Comparison of ENCODE assay signal across 8 cellular contexts in genomic region chr14:25537846-25538455, GRCh38.
A peak's percentile ranks its signal among the peaks of the same experiment; 100 is the strongest.
DNase-seq lines count a peak whose midpoint lies in the region; TF ChIP-seq lines count a peak whose summit lies in the region.

No MANE protein-coding gene starts in this region.

- H3K36me3 ChIP-seq in Loucy (ENCODE audit: insufficient read depth, low read length), result no peaks in the 10 kb centered on the region
- H3K36me3 ChIP-seq in effector memory CD4-positive, alpha-beta T cell (ENCODE audit: control insufficient read depth, insufficient read depth, low read length), result no peaks in the 10 kb centered on the region

- DNase-seq in activated CD4-positive, alpha-beta T cell treated with anti-CD3 and anti-CD28 coated beads, Interleukin-2, amount 10 ng/mL, durations not matched to agents 7 days and 5 days, result peak; percentile 11
- DNase-seq in activated CD4-positive, alpha-beta T cell treated with anti-CD3 and anti-CD28 coated beads for 1 hour, result no peak
- DNase-seq in SHP77 treated with DMSO at 0.1 percent for 48 hours (lab: John Stamatoyannopoulos, UW) (peak; percentile 27), iPS-NIHi7 (ENCODE audit: extremely low spot score) (peak; percentile 79), occipital lobe (lab: John Stamatoyannopoulos, UW) (no peak)
- DNase-seq in effector memory CD4-positive, alpha-beta T cell, result no peak
- DNase-seq in activated T-helper 1 cell treated with anti-CD3 and anti-CD28 coated beads, Interleukin-12 subunit alpha, Interleukin-12 subunit beta, Interleukin-2, Interleukin-4 antibody, amounts not matched to agents 30 ng/mL and 10 ng/mL and 1 ng/mL, durations not matched to agents 14 hours and 24 hours and 36 hours (ENCODE audit: low spot score), result no peak

- no peaks in the 10 kb centered on the region for H3K9me3 ChIP-seq in Loucy (ENCODE audit: insufficient read depth, low read depth, low read length)
- H3K9me3 ChIP-seq in effector memory CD4-positive, alpha-beta T cell (ENCODE audit: control insufficient read depth, low read length), result no peaks in the 10 kb centered on the region

- H3K9me3 Mint-ChIP-seq in activated CD4-positive, alpha-beta T cell treated with anti-CD3 and anti-CD28 coated beads, Interleukin-2, amount 10 ng/mL, durations not matched to agents 7 days and 5 days, result peaks cover 6% of the 10 kb centered on the region
- peaks cover 24% of the 10 kb centered on the region for H3K9me3 Mint-ChIP-seq in activated T-helper 1 cell treated with anti-CD3 and anti-CD28 coated beads, Interleukin-12 subunit alpha, Interleukin-12 subunit beta, Interleukin-2, Interleukin-4 antibody, amounts not matched to agents 30 ng/mL and 10 ng/mL and 1 ng/mL, durations not matched to agents 14 hours and 24 hours and 36 hours

- H3K27me3 ChIP-seq in Loucy (ENCODE audit: insufficient read depth, low read length, poor library complexity, severe bottlenecking), result no peaks in the 10 kb centered on the region
- H3K27me3 ChIP-seq in effector memory CD4-positive, alpha-beta T cell (replicated peaks; ENCODE audit: control insufficient read depth, insufficient read depth, low read length, poor library complexity, severe bottlenecking), result no peaks in the 10 kb centered on the region

- H3K27me3 Mint-ChIP-seq in activated CD4-positive, alpha-beta T cell treated with anti-CD3 and anti-CD28 coated beads, Interleukin-2, amount 10 ng/mL, durations not matched to agents 7 days and 5 days, result no peaks in the 10 kb centered on the region
- H3K27me3 Mint-ChIP-seq in activated T-helper 1 cell treated with anti-CD3 and anti-CD28 coated beads, Interleukin-12 subunit alpha, Interleukin-12 subunit beta, Interleukin-2, Interleukin-4 antibody, amounts not matched to agents 30 ng/mL and 10 ng/mL and 1 ng/mL, durations not matched to agents 14 hours and 24 hours and 36 hours (ENCODE audit: insufficient read depth), result no peaks in the 10 kb centered on the region

- no peak overlapping the region for H3K27ac ChIP-seq in effector memory CD4-positive, alpha-beta T cell (ENCODE audit: insufficient read depth, low read length, poor library complexity, severe bottlenecking)

- H3K79me2 ChIP-seq in Loucy (ENCODE audit: insufficient read depth, low read length), result no peaks in the 10 kb centered on the region

- CTCF ChIA-PET in activated CD4-positive, alpha-beta T cell treated with anti-CD3 and anti-CD28 coated beads, Interleukin-2, amount 10 ng/mL, durations not matched to agents 7 days and 5 days (lab: Charles Lee), result no interaction called here

- no peak overlapping the region for H3K4me3 ChIP-seq in Loucy (ENCODE audit: low read length, poor library complexity, severe bottlenecking)
- H3K4me3 ChIP-seq in effector memory CD4-positive, alpha-beta T cell (ENCODE audit: insufficient read depth, low read depth, low read length, poor library complexity, severe bottlenecking), result no peak overlapping the region

- no peaks in the 10 kb centered on the region for H3K36me3 Mint-ChIP-seq in activated CD4-positive, alpha-beta T cell treated with anti-CD3 and anti-CD28 coated beads, Interleukin-2, amount 10 ng/mL, durations not matched to agents 7 days and 5 days (ENCODE audit: low read depth)
- H3K36me3 Mint-ChIP-seq in activated T-helper 1 cell treated with anti-CD3 and anti-CD28 coated beads, Interleukin-12 subunit alpha, Interleukin-12 subunit beta, Interleukin-2, Interleukin-4 antibody, amounts not matched to agents 30 ng/mL and 10 ng/mL and 1 ng/mL, durations not matched to agents 14 hours and 24 hours and 36 hours (ENCODE audit: low read depth), result no peaks in the 10 kb centered on the region

- H3K9me2 ChIP-seq in Loucy (replicated peaks; ENCODE audit: low read depth, low read length), result no peaks in the 10 kb centered on the region

- TF ChIP-seq CTCF in Loucy (conservative IDR thresholded peaks at IDR 0.05; ENCODE audit: low read length), result peak; percentile 92

- no peak overlapping the region for H3K27ac Mint-ChIP-seq in activated CD4-positive, alpha-beta T cell treated with anti-CD3 and anti-CD28 coated beads, Interleukin-2, amount 10 ng/mL, durations not matched to agents 7 days and 5 days
- H3K27ac Mint-ChIP-seq in activated T-helper 1 cell treated with anti-CD3 and anti-CD28 coated beads, Interleukin-12 subunit alpha, Interleukin-12 subunit beta, Interleukin-2, Interleukin-4 antibody, amounts not matched to agents 30 ng/mL and 10 ng/mL and 1 ng/mL, durations not matched to agents 14 hours and 24 hours and 36 hours, result no peak overlapping the region

- H3K9ac ChIP-seq in Loucy (ENCODE audit: low read depth, low read length, poor library complexity, severe bottlenecking), result no peak overlapping the region

- no peak overlapping the region for H3K4me2 ChIP-seq in Loucy (ENCODE audit: low read depth, low read length, poor library complexity, severe bottlenecking)

- intact Hi-C loops in activated T-helper 1 cell treated with anti-CD3 and anti-CD28 coated beads, Interleukin-12 subunit alpha, Interleukin-12 subunit beta, Interleukin-2, Interleukin-4 antibody, amounts not matched to agents 30 ng/mL and 10 ng/mL and 1 ng/mL, durations not matched to agents 14 hours and 24 hours and 36 hours (cut with micrococcal nuclease), result no loop called here

- no peak overlapping the region for H3K4me3 Mint-ChIP-seq in activated CD4-positive, alpha-beta T cell treated with anti-CD3 and anti-CD28 coated beads, Interleukin-2, amount 10 ng/mL, durations not matched to agents 7 days and 5 days
- H3K4me3 Mint-ChIP-seq in activated T-helper 1 cell treated with anti-CD3 and anti-CD28 coated beads, Interleukin-12 subunit alpha, Interleukin-12 subunit beta, Interleukin-2, Interleukin-4 antibody, amounts not matched to agents 30 ng/mL and 10 ng/mL and 1 ng/mL, durations not matched to agents 14 hours and 24 hours and 36 hours, result no peak overlapping the region

- H3F3A ChIP-seq in Loucy (ENCODE audit: low read depth), result no peaks in the 10 kb centered on the region

- H3K4me1 Mint-ChIP-seq in activated CD4-positive, alpha-beta T cell treated with anti-CD3 and anti-CD28 coated beads, Interleukin-2, amount 10 ng/mL, durations not matched to agents 7 days and 5 days, result no peaks in the 10 kb centered on the region
- no peaks in the 10 kb centered on the region for H3K4me1 Mint-ChIP-seq in activated T-helper 1 cell treated with anti-CD3 and anti-CD28 coated beads, Interleukin-12 subunit alpha, Interleukin-12 subunit beta, Interleukin-2, Interleukin-4 antibody, amounts not matched to agents 30 ng/mL and 10 ng/mL and 1 ng/mL, durations not matched to agents 14 hours and 24 hours and 36 hours (ENCODE audit: low read depth)

- H2AFZ ChIP-seq in Loucy (ENCODE audit: low read length), result no peak overlapping the region

- POLR2A ChIA-PET in activated CD4-positive, alpha-beta T cell treated with anti-CD3 and anti-CD28 coated beads, Interleukin-2, amount 10 ng/mL, durations not matched to agents 7 days and 5 days (lab: Charles Lee), result no interaction called here

- H4K20me1 ChIP-seq in Loucy (ENCODE audit: insufficient read depth, low read length, poor library complexity, severe bottlenecking), result no peaks in the 10 kb centered on the region

- no peaks in the 10 kb centered on the region for H3K4me1 ChIP-seq in Loucy (ENCODE audit: insufficient read depth, low read length, poor library complexity, severe bottlenecking)
- no peaks in the 10 kb centered on the region for H3K4me1 ChIP-seq in effector memory CD4-positive, alpha-beta T cell (ENCODE audit: control insufficient read depth, insufficient read depth, low read length, poor library complexity, severe bottlenecking)

Comparison
In these comparisons a context has a peak if more than half of its experiments do, and no peak if none do; other contexts are left out.
1. DNase-seq: peak in activated CD4-positive, alpha-beta T cell treated with anti-CD3 and anti-CD28 coated beads, Interleukin-2, amount 10 ng/mL, durations not matched to agents 7 days and 5 days (single experiment), SHP77 treated with DMSO at 0.1 percent for 48 hours (single experiment) and iPS-NIHi7 (single experiment); none in activated CD4-positive, alpha-beta T cell treated with anti-CD3 and anti-CD28 coated beads for 1 hour (single experiment), occipital lobe (single experiment), effector memory CD4-positive, alpha-beta T cell (0 of 3) and activated T-helper 1 cell treated with anti-CD3 and anti-CD28 coated beads, Interleukin-12 subunit alpha, Interleukin-12 subunit beta, Interleukin-2, Interleukin-4 antibody, amounts not matched to agents 30 ng/mL and 10 ng/mL and 1 ng/mL, durations not matched to agents 14 hours and 24 hours and 36 hours (single experiment).